In the genomic region with DNA sequence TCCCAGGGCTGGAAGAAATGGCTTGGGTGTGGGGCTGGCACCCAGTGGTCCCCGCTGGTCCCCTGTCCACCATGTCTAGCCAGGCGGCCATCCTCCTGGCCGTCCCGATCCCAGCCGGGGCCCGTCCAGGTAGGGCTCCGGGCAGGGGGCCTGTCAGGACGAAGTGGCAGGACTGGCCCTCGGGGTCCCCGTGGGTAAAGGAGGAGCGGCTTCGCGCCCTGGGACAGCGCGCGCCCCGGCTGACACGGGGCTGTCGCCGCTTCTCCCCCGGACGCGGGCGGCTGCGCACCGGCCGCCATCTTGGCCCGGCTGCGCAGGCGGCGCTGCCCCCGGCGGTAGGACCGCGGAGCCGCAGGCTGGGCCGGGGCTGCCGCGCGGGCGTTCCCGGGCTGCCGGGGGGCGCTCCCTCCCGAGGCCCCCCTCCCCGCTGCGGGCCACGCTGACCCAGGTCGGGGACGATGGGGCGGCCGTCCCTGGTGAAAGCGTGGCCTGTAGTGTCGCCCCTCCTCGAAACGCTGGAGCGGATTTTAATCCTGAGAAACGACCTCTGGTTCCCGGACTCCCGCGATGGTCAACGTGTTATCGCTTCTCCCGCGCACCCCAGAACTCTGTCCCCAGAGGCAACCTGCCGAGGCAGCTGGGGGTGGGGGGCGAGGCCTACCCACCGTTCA, we compare ENCODE assay signal across 8 cellular contexts.
DNase-seq lines count a peak whose midpoint lies in the region; ATAC-seq, FAIRE-seq and TF ChIP-seq lines count a peak whose summit lies in the region.

No MANE protein-coding gene starts in this region.

- DNase-seq in AG10803 (ENCODE audit: low read depth) (no peak), GM12891 (ENCODE audit: insufficient read length, low spot score) (no peak), fibroblast of the aortic adventitia (ENCODE audit: low read depth) (no peak), KBM-7 (no peak)
- no peak for DNase-seq in stimulated activated CD4-positive, alpha-beta T cell treated with anti-CD3 and anti-CD28 coated beads, Interleukin-2, amount 100 ng/mL, for 24 hours

- peak overlapping the region; percentile 52 for H3K4me3 ChIP-seq in AG10803 (ENCODE audit: low read length)
- H3K4me3 ChIP-seq in fibroblast of the aortic adventitia (ENCODE audit: low read depth, low read length): peak overlapping the region; percentile 54
- peak overlapping the region; percentile 65 for H3K4me3 ChIP-seq in neural cell (ENCODE audit: low read length)

- H3K4me2 ChIP-seq in neural cell (ENCODE audit: low read length): no peak overlapping the region

- no peak for TF ChIP-seq EP300 in neural cell (conservative IDR thresholded peaks at IDR 0.05; ENCODE audit: poor library complexity, severe bottlenecking)

- in situ Hi-C loops in KBM-7 (cut with MboI; ENCODE audit: low pct_unique_long_range_greater_than_20kb, low sequenced_read_pairs): no loop called here

- TF ChIP-seq RAD21 in neural cell (conservative IDR thresholded peaks at IDR 0.05): peak; percentile 64

- H4K20me1 ChIP-seq in neural cell (ENCODE audit: insufficient read depth): no peaks in the 10 kb centered on the region

- H3K9me3 ChIP-seq in neural cell (ENCODE audit: low read length): no peaks in the 10 kb centered on the region

- no peak overlapping the region for H2AFZ ChIP-seq in neural cell (ENCODE audit: low read depth, low read length)

- H3F3A ChIP-seq in neural cell (ENCODE audit: insufficient read depth, low read length, poor library complexity, severe bottlenecking): no peaks in the 10 kb centered on the region

- TF ChIP-seq POLR2A in GM12891 (IDR thresholded peaks at IDR 0.05; ENCODE audit: low read depth, low read length): no peak

- H3K9me2 ChIP-seq in neural cell (ENCODE audit: insufficient read depth, low read length): no peaks in the 10 kb centered on the region

- H3K79me2 ChIP-seq in neural cell (replicated peaks; ENCODE audit: insufficient read depth, low read length): no peaks in the 10 kb centered on the region

- FAIRE-seq in GM12891 (lab: Jason Lieb, UNC): peak; percentile 66

- peak; percentile 59 to 68 for ATAC-seq in activated CD4-positive, CD25-positive, alpha-beta regulatory T cell treated with anti-CD3 and anti-CD28 coated beads, Interleukin-2, amount 50 U/mL, for 24 hours
- ATAC-seq in GM21528 (IDR thresholded peaks at IDR 0.05; ENCODE audit: low FRiP score, unreplicated experiment): no peak

- no peaks in the 10 kb centered on the region for H3K36me3 ChIP-seq in neural cell (ENCODE audit: insufficient read depth, low read length)

- no peaks in the 10 kb centered on the region for H3K27me3 ChIP-seq in neural cell (ENCODE audit: insufficient read depth, low read depth, low read length)

- H3K9ac ChIP-seq in neural cell (ENCODE audit: low read length): peak overlapping the region; percentile 55

- TF ChIP-seq CTCF in AG10803 (conservative IDR thresholded peaks at IDR 0.05; ENCODE audit: low read length) (no peak), fibroblast of the aortic adventitia (IDR thresholded peaks at IDR 0.05; ENCODE audit: insufficient read depth, low read length) (peak; percentile 21), neural cell (IDR thresholded peaks at IDR 0.05; ENCODE audit: poor library complexity, severe bottlenecking) (peak; percentile 75)

- no peak overlapping the region for H3K27ac ChIP-seq in neural cell (ENCODE audit: low read length)

TF ChIP-seq in GM12891, 5 proteins besides CTCF, POLR2A, EP300 and RAD21:
- TF ChIP-seq POLR2AphosphoS5 (IDR thresholded peaks at IDR 0.05; ENCODE audit: low read depth, low read length) (no peak), PAX5 (IDR thresholded peaks at IDR 0.05; ENCODE audit: insufficient read depth, low read length, severe bottlenecking) (peak; percentile 23)
TF ChIP-seq in GM12891: peak in this region for 1.

TF ChIP-seq in neural cell, 6 proteins besides CTCF, POLR2A, EP300 and RAD21:
- TF ChIP-seq, protein P1, sequence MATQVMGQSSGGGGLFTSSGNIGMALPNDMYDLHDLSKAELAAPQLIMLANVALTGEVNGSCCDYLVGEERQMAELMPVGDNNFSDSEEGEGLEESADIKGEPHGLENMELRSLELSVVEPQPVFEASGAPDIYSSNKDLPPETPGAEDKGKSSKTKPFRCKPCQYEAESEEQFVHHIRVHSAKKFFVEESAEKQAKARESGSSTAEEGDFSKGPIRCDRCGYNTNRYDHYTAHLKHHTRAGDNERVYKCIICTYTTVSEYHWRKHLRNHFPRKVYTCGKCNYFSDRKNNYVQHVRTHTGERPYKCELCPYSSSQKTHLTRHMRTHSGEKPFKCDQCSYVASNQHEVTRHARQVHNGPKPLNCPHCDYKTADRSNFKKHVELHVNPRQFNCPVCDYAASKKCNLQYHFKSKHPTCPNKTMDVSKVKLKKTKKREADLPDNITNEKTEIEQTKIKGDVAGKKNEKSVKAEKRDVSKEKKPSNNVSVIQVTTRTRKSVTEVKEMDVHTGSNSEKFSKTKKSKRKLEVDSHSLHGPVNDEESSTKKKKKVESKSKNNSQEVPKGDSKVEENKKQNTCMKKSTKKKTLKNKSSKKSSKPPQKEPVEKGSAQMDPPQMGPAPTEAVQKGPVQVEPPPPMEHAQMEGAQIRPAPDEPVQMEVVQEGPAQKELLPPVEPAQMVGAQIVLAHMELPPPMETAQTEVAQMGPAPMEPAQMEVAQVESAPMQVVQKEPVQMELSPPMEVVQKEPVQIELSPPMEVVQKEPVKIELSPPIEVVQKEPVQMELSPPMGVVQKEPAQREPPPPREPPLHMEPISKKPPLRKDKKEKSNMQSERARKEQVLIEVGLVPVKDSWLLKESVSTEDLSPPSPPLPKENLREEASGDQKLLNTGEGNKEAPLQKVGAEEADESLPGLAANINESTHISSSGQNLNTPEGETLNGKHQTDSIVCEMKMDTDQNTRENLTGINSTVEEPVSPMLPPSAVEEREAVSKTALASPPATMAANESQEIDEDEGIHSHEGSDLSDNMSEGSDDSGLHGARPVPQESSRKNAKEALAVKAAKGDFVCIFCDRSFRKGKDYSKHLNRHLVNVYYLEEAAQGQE (IDR thresholded peaks at IDR 0.05; ENCODE audit: borderline replicate concordance): no peak
- TF ChIP-seq POLR2AphosphoS5 (IDR thresholded peaks at IDR 0.05): no peak
- TF ChIP-seq TAF1 (IDR thresholded peaks at IDR 0.05; ENCODE audit: low read depth): no peak
- TF ChIP-seq SMC3 (conservative IDR thresholded peaks at IDR 0.05; ENCODE audit: poor library complexity): peak; percentile 45
- peak; percentile 34 for TF ChIP-seq MXI1 (conservative IDR thresholded peaks at IDR 0.05; ENCODE audit: poor library complexity, severe bottlenecking)
- TF ChIP-seq EZH2 (IDR thresholded peaks at IDR 0.05; ENCODE audit: borderline replicate concordance, insufficient read depth, low read length, poor library complexity, severe bottlenecking): no peak
TF ChIP-seq in neural cell: peak in this region for 2.
